ENCODE assay signal across 15 cellular contexts in the genomic region with DNA sequence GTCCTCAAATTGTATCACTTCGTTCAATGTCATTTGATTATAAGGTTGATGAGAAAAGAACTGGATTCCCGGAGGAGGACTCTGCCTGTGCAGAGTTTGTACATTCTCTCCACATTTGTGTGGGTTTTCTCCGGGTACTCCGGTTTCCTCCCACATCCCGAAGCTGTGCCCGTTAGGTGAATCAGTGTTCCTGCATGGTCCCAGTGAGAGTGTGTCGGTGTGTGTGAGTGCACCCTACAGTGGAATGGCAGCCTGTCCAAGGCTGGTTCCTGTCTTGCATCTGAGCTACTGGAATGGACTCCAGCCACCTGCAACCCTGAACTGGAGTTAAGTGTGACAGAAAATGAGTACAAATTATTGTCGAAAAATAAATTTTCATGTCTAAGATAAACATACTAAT.
"Had no signal": no experiment of that assay in that cellular context is flagged by ENCODE, and none has a peak within 500 bp of the region (broad histone marks: within the 10 kb centered on the region; RNA-seq: fewer than 3 reads in every experiment).

No MANE protein-coding gene starts in this region.

- H3K4me1 ChIP-seq: gastrocnemius medialis, tibial artery, vagina had no signal

- H3K9me3 ChIP-seq: gastrocnemius medialis, vagina had no signal

- H3K27me3 ChIP-seq: gastrocnemius medialis, tibial artery, vagina had no signal

- H3K4me3 ChIP-seq: gastrocnemius medialis, lung, skin epidermis, tibial artery, vagina had no signal

- H3K27ac ChIP-seq: gastrocnemius medialis, skin epidermis, tibial artery, vagina had no signal

- H3K36me3 ChIP-seq: gastrocnemius medialis, tibial artery, vagina had no signal

- FAIRE-seq: bronchial epithelial cell had no signal

- ATAC-seq: effector memory CD8-positive, alpha-beta T cell; gastrocnemius medialis; left colon; naive thymus-derived CD4-positive, alpha-beta T cell; stimulated activated naive B cell treated with anti-CD40 and anti-IgM and Interleukin-4, amounts not matched to agents 10 μg/mL and 1 μg/mL and 100 μg/mL, for 72 hours had no signal

- DNase-seq: activated CD4-positive, CD25-positive, alpha-beta regulatory T cell; activated naive CD8-positive, alpha-beta T cell treated with anti-CD3 and anti-CD28 coated beads for 36 hours; aorta; effector memory CD8-positive, alpha-beta T cell; gastrocnemius medialis; left colon; naive thymus-derived CD4-positive, alpha-beta T cell; stimulated activated CD4-positive, alpha-beta T cell treated with anti-CD3 and anti-CD28 coated beads, Interleukin-15, amount 100 ng/mL, for 24 hours; stimulated activated CD4-positive, alpha-beta T cell treated with anti-CD3 and anti-CD28 coated beads, Interleukin-4, amount 100 ng/mL, for 1 hour; stimulated activated naive B cell treated with anti-CD40 and anti-IgM and Interleukin-4, amounts not matched to agents 10 μg/mL and 1 μg/mL and 100 μg/mL, for 72 hours; tibial artery had no signal
